9 cellular contexts compared by ENCODE assay signal in genomic region chr1:25099343-25099951, GRCh38.
A peak's percentile ranks its signal among the peaks of the same experiment; 100 is the strongest.
DNase-seq lines count a peak whose midpoint lies in the region; ATAC-seq and TF ChIP-seq lines count a peak whose summit lies in the region.
"Had no signal": no experiment of that assay in that cellular context is flagged by ENCODE, and none has a peak within 500 bp of the region (broad histone marks: within the 10 kb centered on the region; RNA-seq: fewer than 3 reads in every experiment).

No MANE protein-coding gene starts in this region.

- H3K4me3 Mint-ChIP-seq in T-helper 1 cell treated with Interleukin-12 subunit alpha and Interleukin-12 subunit beta and Interleukin-4 antibody, amounts not matched to agents 30 μg/mL and 1 μg/mL, for 36 hours: peak overlapping the region; percentile 63

- no peaks in the 10 kb centered on the region for H3K36me3 ChIP-seq in KMS-11 (ENCODE audit: insufficient read depth)
- no peaks in the 10 kb centered on the region for H3K36me3 ChIP-seq in lower lobe of right lung
- H3K36me3 ChIP-seq: SJSA1 had no signal

- no peak overlapping the region for H3K9ac ChIP-seq in KMS-11

- H3K27me3 ChIP-seq in KMS-11 (ENCODE audit: insufficient read depth, low read depth) (no peaks in the 10 kb centered on the region), lower lobe of right lung (ENCODE audit: low read depth) (peaks cover 12% of the 10 kb centered on the region)
- H3K27me3 ChIP-seq: SJSA1 had no signal

- H3K27ac ChIP-seq in KMS-11 (no peak overlapping the region), lower lobe of right lung (no peak overlapping the region)
- H3K27ac ChIP-seq: SJSA1 had no signal

- peaks cover 62% of the 10 kb centered on the region for H3K4me1 Mint-ChIP-seq in T-helper 1 cell treated with Interleukin-12 subunit alpha and Interleukin-12 subunit beta and Interleukin-4 antibody, amounts not matched to agents 30 μg/mL and 1 μg/mL, for 36 hours (ENCODE audit: low read depth)

- H2AFZ ChIP-seq in KMS-11 (ENCODE audit: low read depth): peak overlapping the region; percentile 34; the same call in 1 of the 2 replicates

- H3K79me2 ChIP-seq in KMS-11 (ENCODE audit: insufficient read depth, low read depth): no peaks in the 10 kb centered on the region

- H3K9me3 Mint-ChIP-seq in T-helper 1 cell treated with Interleukin-12 subunit alpha and Interleukin-12 subunit beta and Interleukin-4 antibody, amounts not matched to agents 30 μg/mL and 1 μg/mL, for 36 hours: no peaks in the 10 kb centered on the region

- H3K4me1 ChIP-seq in KMS-11 (ENCODE audit: low read depth, poor library complexity, severe bottlenecking) (peaks cover 27% of the 10 kb centered on the region), lower lobe of right lung (no peaks in the 10 kb centered on the region)
- H3K4me1 ChIP-seq: SJSA1 had no signal

- H3K9me3 ChIP-seq in lower lobe of right lung: no peaks in the 10 kb centered on the region
- H3K9me3 ChIP-seq: SJSA1 had no signal

- peak; percentile 21 to 23 for ATAC-seq in lower lobe of right lung
- ATAC-seq in GM21737 (IDR thresholded peaks at IDR 0.05; ENCODE audit: unreplicated experiment): no peak

- no peaks in the 10 kb centered on the region for H4K20me1 ChIP-seq in KMS-11 (ENCODE audit: insufficient read depth)

- peak overlapping the region; percentile 69 for H3K27ac Mint-ChIP-seq in T-helper 1 cell treated with Interleukin-12 subunit alpha and Interleukin-12 subunit beta and Interleukin-4 antibody, amounts not matched to agents 30 μg/mL and 1 μg/mL, for 36 hours

- H3K4me3 ChIP-seq in KMS-11 (IDR thresholded peaks at IDR 0.05; ENCODE audit: insufficient read depth, low read depth, low read length) (no peak overlapping the region), lower lobe of right lung (no peak overlapping the region)
- H3K4me3 ChIP-seq: SJSA1 had no signal

- no peaks in the 10 kb centered on the region for H3K36me3 Mint-ChIP-seq in T-helper 1 cell treated with Interleukin-12 subunit alpha and Interleukin-12 subunit beta and Interleukin-4 antibody, amounts not matched to agents 30 μg/mL and 1 μg/mL, for 36 hours (ENCODE audit: low read depth)

- DNase-seq in COR-L47 (lab: John Stamatoyannopoulos, UW): peak; percentile 23
- DNase-seq in lower lobe of right lung: no peak
- no peak for DNase-seq in cardiac septum (ENCODE audit: low spot score)
- no peak for DNase-seq in NCI-H1694 treated with DMSO at 0.1 percent for 48 hours (lab: John Stamatoyannopoulos, UW)
- no peak for DNase-seq in HPDE6-E6E7 (ENCODE audit: extremely low spot score)

- no peak overlapping the region for H3K4me2 ChIP-seq in KMS-11

- H3K27me3 Mint-ChIP-seq in T-helper 1 cell treated with Interleukin-12 subunit alpha and Interleukin-12 subunit beta and Interleukin-4 antibody, amounts not matched to agents 30 μg/mL and 1 μg/mL, for 36 hours (ENCODE audit: low read depth): peaks cover 4% of the 10 kb centered on the region

- TF ChIP-seq CTCF in KMS-11 (conservative IDR thresholded peaks at IDR 0.05; ENCODE audit: low read depth, low read length) (no peak), lower lobe of right lung (IDR thresholded peaks at IDR 0.05) (no peak)

- intact Hi-C loops in lower lobe of right lung (cut with DNase I): no loop called here
- intact Hi-C loops in cardiac septum (cut with DNase I): no loop called here
